ENCODE assay signal across 8 cellular contexts in genomic region chr10:72316748-72317435, GRCh38. TPM values are rescaled to one million over a fixed set of nuclear protein-coding genes. Genes with fewer than 3 reads are reported as not detected.
DNase-seq lines count a peak whose midpoint lies in the region; ATAC-seq and TF ChIP-seq lines count a peak whose summit lies in the region.

No MANE protein-coding gene starts in this region.

- H3K27ac Mint-ChIP-seq in activated naive CD8-positive, alpha-beta T cell treated with anti-CD3 and anti-CD28 coated beads for 36 hours, result peak overlapping the region; percentile 90
- peak overlapping the region; percentile 12 to 98 (median 95) for H3K27ac Mint-ChIP-seq in naive B cell

- H3K36me3 Mint-ChIP-seq in activated naive CD8-positive, alpha-beta T cell treated with anti-CD3 and anti-CD28 coated beads for 36 hours, result peaks cover 17% of the 10 kb centered on the region
- no peaks in the 10 kb centered on the region for H3K36me3 Mint-ChIP-seq in naive B cell

- no peak for TF ChIP-seq CTCF in GM10248 (IDR thresholded peaks at IDR 0.05; ENCODE audit: control extremely low read depth, extremely low read depth, low read depth, missing control alignments)

- POLR2A ChIA-PET in GM10248 (lab: Yijun Ruan, JAX), result interaction anchor here (0.9 kb wide), 1 partner anchor 19 kb away, joined by 4 read pairs; no protein-coding TSS in a partner anchor

- ATAC-seq in naive B cell (ENCODE audit: low read depth in 2 of 2), result no peak
- no peak for ATAC-seq in HG03045 (IDR thresholded peaks at IDR 0.05; ENCODE audit: unreplicated experiment)

- no peaks in the 10 kb centered on the region for H3K9me3 ChIP-seq in MG63

- CTCF ChIA-PET in GM10248 (lab: Yijun Ruan, JAX), result interaction anchor here (1.2 to 1.8 kb wide), 3 partner anchors 10 to 42 kb away, joined by 3 to 9 read pairs (median 4); no protein-coding TSS in a partner anchor

- H3K4me3 Mint-ChIP-seq in activated naive CD8-positive, alpha-beta T cell treated with anti-CD3 and anti-CD28 coated beads for 36 hours, result peak overlapping the region; percentile 12
- H3K4me3 Mint-ChIP-seq in naive B cell, result peak overlapping the region; percentile 7 to 81 (median 56)

- no peaks in the 10 kb centered on the region for H3K27me3 Mint-ChIP-seq in activated naive CD8-positive, alpha-beta T cell treated with anti-CD3 and anti-CD28 coated beads for 36 hours
- H3K27me3 Mint-ChIP-seq in naive B cell, result no peaks in the 10 kb centered on the region

- H3K4me3 ChIP-seq in MG63, result no peak overlapping the region

- no peaks in the 10 kb centered on the region for H3K9me3 Mint-ChIP-seq in activated naive CD8-positive, alpha-beta T cell treated with anti-CD3 and anti-CD28 coated beads for 36 hours
- no peaks in the 10 kb centered on the region for H3K9me3 Mint-ChIP-seq in naive B cell

- peak; percentile 86 for DNase-seq in COLO668 (lab: John Stamatoyannopoulos, UW; ENCODE audit: unreplicated experiment)
- peak; percentile 6 for DNase-seq in NCI-H2196 treated with DMSO at 0.1 percent for 48 hours (lab: John Stamatoyannopoulos, UW; ENCODE audit: unreplicated experiment)
- DNase-seq in activated naive CD8-positive, alpha-beta T cell treated with anti-CD3 and anti-CD28 coated beads for 36 hours, result peak; percentile 50
- DNase-seq in naive B cell, result peak; percentile 66
- no peak for DNase-seq in DMS153 (lab: John Stamatoyannopoulos, UW)
- no peak for DNase-seq in MG63
- DNase-seq in GM10248 (ENCODE audit: extremely low spot score), result no peak

- H3K4me1 Mint-ChIP-seq in activated naive CD8-positive, alpha-beta T cell treated with anti-CD3 and anti-CD28 coated beads for 36 hours, result peaks cover 60% of the 10 kb centered on the region
- peaks cover 38 to 58% (median 50%) of the 10 kb centered on the region in 3 donors for H3K4me1 Mint-ChIP-seq in naive B cell

- H3K36me3 ChIP-seq in MG63, result no peaks in the 10 kb centered on the region

- no peaks in the 10 kb centered on the region for H3K27me3 ChIP-seq in MG63

RNA-seq across cellular contexts. Expression of gene DNAJB12, which starts 37.8 kb away (rescaled TPM):
- total RNA-seq in activated naive CD8-positive, alpha-beta T cell treated with anti-CD3 and anti-CD28 coated beads for 36 hours, result 10 to 100 TPM; 25.2 to 25.6 TPM
- 10 to 100 TPM; 15.7 to 28.4 (median 18.6) TPM for polyA plus RNA-seq in naive B cell (ENCODE audit: low read depth in 6 of 6)
- total RNA-seq in MG63 (2014; rRNA removed; shearing (Covaris generic); ENCODE audit: low replicate concordance), result 19.3 and 24.4 TPM in 2 replicates

RNA-seq across cellular contexts. Expression of gene DDIT4, which starts 43.2 kb away (rescaled TPM):
- total RNA-seq in activated naive CD8-positive, alpha-beta T cell treated with anti-CD3 and anti-CD28 coated beads for 36 hours, result 100 to 1,000 TPM; 422 to 424 TPM
- polyA plus RNA-seq in naive B cell (ENCODE audit: low read depth in 6 of 6), result 100 to 1,000 TPM in 1 of 6 donors, 10 to 100 TPM in 5; 22.6 to 124 (median 78.2) TPM
- total RNA-seq in MG63 (2014; rRNA removed; shearing (Covaris generic); ENCODE audit: low replicate concordance), result 260 and 266 TPM in 2 replicates

Comparison
In these comparisons a context has a peak if more than half of its experiments do, and no peak if none do; other contexts are left out.
1. DNase-seq: peak in COLO668 (single experiment), NCI-H2196 treated with DMSO at 0.1 percent for 48 hours (single experiment), activated naive CD8-positive, alpha-beta T cell treated with anti-CD3 and anti-CD28 coated beads for 36 hours (single experiment) and naive B cell (single experiment); none in DMS153 (single experiment), MG63 (single experiment) and GM10248 (single experiment).